ENCODE assay signal across 21 cellular contexts in the genomic region with DNA sequence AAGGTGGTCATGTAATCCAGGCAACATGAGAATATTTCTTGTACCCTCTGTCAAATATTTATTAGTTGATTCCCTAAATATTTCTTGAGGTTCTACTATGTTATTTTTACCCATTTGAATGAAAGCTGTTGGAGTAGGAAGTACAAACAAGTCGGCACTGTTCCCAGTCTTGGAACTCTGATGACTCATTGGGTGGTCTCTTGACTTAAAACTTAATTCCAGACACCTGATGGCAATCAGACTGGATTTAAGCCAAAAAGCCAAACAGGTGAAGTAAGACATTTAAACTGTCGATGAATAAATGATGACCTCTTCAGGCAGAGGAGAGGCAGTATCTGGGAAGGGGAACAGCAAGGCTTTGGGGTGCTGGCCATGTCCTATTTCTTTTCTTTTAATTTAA. TPM values are rescaled to one million over a fixed set of nuclear protein-coding genes. Genes with fewer than 3 reads are reported as not detected.
DNase-seq lines count a peak whose midpoint lies in the region; ATAC-seq, FAIRE-seq and TF ChIP-seq lines count a peak whose summit lies in the region.
"Had no signal": no experiment of that assay in that cellular context is flagged by ENCODE, and none has a peak within 500 bp of the region (broad histone marks: within the 10 kb centered on the region; RNA-seq: fewer than 3 reads in every experiment).

No MANE protein-coding gene starts in this region.

- in situ Hi-C loops in K562 (cut with MboI), result no loop called here

- no peak overlapping the region for H3K4me3 Mint-ChIP-seq in naive thymus-derived CD4-positive, alpha-beta T cell
- H3K4me3 Mint-ChIP-seq: CD4-positive, alpha-beta memory T cell had no signal

- WGBS in K562 (ENCODE audit: insufficient coverage, low coverage, missing lambda C conversion rate), result 9% methylated on average over 2 of the region's 2 CpGs
- 73 to 74% methylated on average over 2 of the region's 2 CpGs for WGBS in body of pancreas, 2 donors
- WGBS in right cardiac atrium, result 57% methylated on average over 2 of the region's 2 CpGs

- H2AFZ ChIP-seq in K562 (ENCODE audit: low read depth, low read length), result no peak overlapping the region

- H3K36me3 Mint-ChIP-seq in naive thymus-derived CD4-positive, alpha-beta T cell, result no peaks in the 10 kb centered on the region
- H3K36me3 Mint-ChIP-seq: CD4-positive, alpha-beta memory T cell had no signal

- H3K4me3 ChIP-seq in K562 (no peak overlapping the region), body of pancreas (no peak overlapping the region), right cardiac atrium (ENCODE audit: low read length) (no peak overlapping the region)
- no peak overlapping the region for H3K4me3 ChIP-seq in naive thymus-derived CD4-positive, alpha-beta T cell (ENCODE audit: low read length)

- FAIRE-seq in K562 (lab: Jason Lieb, UNC), result no peak
- FAIRE-seq: GM12892 had no signal

- H3K36me3 ChIP-seq in K562 (ENCODE audit: control insufficient read depth, insufficient read depth, low read length) (no peaks in the 10 kb centered on the region), body of pancreas (replicated peaks in 1 of 2; ENCODE audit: insufficient read depth in 1 of 2, low read depth in 2 of 2) (no peaks in the 10 kb centered on the region)
- no peaks in the 10 kb centered on the region for H3K36me3 ChIP-seq in naive thymus-derived CD4-positive, alpha-beta T cell (ENCODE audit: control insufficient read depth in 2 of 3, insufficient read depth in 3 of 3, low read length in 3 of 3)

- H3K9me3 Mint-ChIP-seq in naive thymus-derived CD4-positive, alpha-beta T cell, result peaks cover 0 to 1% (median 0%) of the 10 kb centered on the region in 11 donors

- ATAC-seq in K562, result no peak
- ATAC-seq in body of pancreas, result no peak
- no peak for ATAC-seq in right cardiac atrium
- ATAC-seq in naive thymus-derived CD4-positive, alpha-beta T cell, result no peak

- TF ChIP-seq CTCF in K562 (IDR thresholded peaks at IDR 0.05 in 2 of 3, conservative IDR thresholded peaks at IDR 0.05 in 1 of 3; ENCODE audit: insufficient read depth in 2 of 3, low read depth in 1 of 3, low read length in 3 of 3), result no peak
- no peak for TF ChIP-seq CTCF in body of pancreas (IDR thresholded peaks at IDR 0.05)

- H3K27me3 ChIP-seq in K562 (ENCODE audit: control insufficient read depth in 2 of 2, insufficient read depth in 2 of 2, low read length in 2 of 2), result peaks cover 4% of the 10 kb centered on the region in 2 experiments; a peak in 1 of 5 replicates
- no peaks in the 10 kb centered on the region for H3K27me3 ChIP-seq in body of pancreas
- no peaks in the 10 kb centered on the region for H3K27me3 ChIP-seq in right cardiac atrium (ENCODE audit: control insufficient read depth, insufficient read depth)
- no peaks in the 10 kb centered on the region for H3K27me3 ChIP-seq in naive thymus-derived CD4-positive, alpha-beta T cell (ENCODE audit: control insufficient read depth in 2 of 2, insufficient read depth in 2 of 2, low read length in 2 of 2)

- H3K9me3 ChIP-seq in K562 (replicated peaks; ENCODE audit: control insufficient read depth, insufficient read depth, low read depth, low read length) (no peaks in the 10 kb centered on the region), body of pancreas (no peaks in the 10 kb centered on the region), right cardiac atrium (ENCODE audit: control insufficient read depth, low read length) (no peaks in the 10 kb centered on the region)
- no peaks in the 10 kb centered on the region for H3K9me3 ChIP-seq in naive thymus-derived CD4-positive, alpha-beta T cell (ENCODE audit: control insufficient read depth in 2 of 3, low read length in 3 of 3)

- H3K4me1 Mint-ChIP-seq in naive thymus-derived CD4-positive, alpha-beta T cell, result peaks cover 0 to 2% (median 0%) of the 10 kb centered on the region in 7 donors

- no TSS peak for BruUV-seq in K562 (replicated peaks; lab: Mats Ljungman, UMichigan)

- H3K27ac ChIP-seq in K562 (ENCODE audit: extremely low read depth, low read depth, low read length) (no peak overlapping the region), body of pancreas (no peak overlapping the region), right cardiac atrium (ENCODE audit: low read length) (no peak overlapping the region)
- no peak overlapping the region for H3K27ac ChIP-seq in naive thymus-derived CD4-positive, alpha-beta T cell (ENCODE audit: low read depth, low read length)
- H3K27ac ChIP-seq: 22Rv1 had no signal

- H3K27ac Mint-ChIP-seq in naive thymus-derived CD4-positive, alpha-beta T cell, result no peak overlapping the region

- no peak for TF ChIP-seq POLR2A in K562 (conservative IDR thresholded peaks at IDR 0.05)
- no peak for TF ChIP-seq POLR2A in body of pancreas (IDR thresholded peaks at IDR 0.05)

- CTCF ChIA-PET in K562 (lab: Yijun Ruan, JAX; ENCODE audit: low intra/inter-chr PET ratio), result no interaction called here
- CTCF ChIA-PET in naive thymus-derived CD4-positive, alpha-beta T cell (lab: Charles Lee), result no interaction called here

- H4K20me1 ChIP-seq in K562 (replicated peaks; ENCODE audit: control insufficient read depth, insufficient read depth, low read length), result peaks cover 4% of the 10 kb centered on the region

- DNase-seq in DMS 273 (lab: John Stamatoyannopoulos, UW; ENCODE audit: unreplicated experiment), result peak; percentile 22
- DNase-seq in DMS 273 treated with DMSO at 0.1 percent for 48 hours (lab: John Stamatoyannopoulos, UW), result no peak
- peak; percentile 67 for DNase-seq in LoVo (ENCODE audit: low spot score)
- no peak for DNase-seq in K562 (ENCODE audit: extremely low read depth in 1 of 4, low spot score in 3 of 4)
- DNase-seq in myocyte (ENCODE audit: low read depth), result peak; percentile 37
- DNase-seq in body of pancreas, result no peak
- DNase-seq in right cardiac atrium, result no peak
- DNase-seq in naive thymus-derived CD4-positive, alpha-beta T cell, result no peak
- DNase-seq: CD4-positive, alpha-beta memory T cell; KBM-7; NCI-H1048; NCI-H2107; NCI-H2227 treated with DMSO at 0.1 percent for 48 hours; NK-92 treated with Interleukin-12 subunit alpha and Interleukin-12 subunit beta, amount 100 ng/mL, for 24 hours had no signal

- no peak for TF ChIP-seq EP300 in K562 (IDR thresholded peaks at IDR 0.05; ENCODE audit: low read length)

- intact Hi-C loops in K562 (cut with micrococcal nuclease), result loop anchor here (10.0 kb wide), 2 partner anchors 155 to 215 kb away; no protein-coding TSS in a partner anchor
- intact Hi-C loops in body of pancreas (cut with DNase I), result no loop called here
- intact Hi-C loops in right cardiac atrium (cut with DNase I), result no loop called here
- intact Hi-C loops in naive thymus-derived CD4-positive, alpha-beta T cell (cut with micrococcal nuclease), result no loop called here

- H3K9ac ChIP-seq in K562 (ENCODE audit: insufficient read depth in 1 of 2, low read depth in 2 of 2, low read length in 2 of 2), result no peak overlapping the region

- POLR2A ChIA-PET in K562 (lab: Yijun Ruan, JAX), result interaction anchor here (1.4 kb wide), 1 partner anchor 14 kb away, joined by 3 read pairs; no protein-coding TSS in a partner anchor
- POLR2A ChIA-PET in naive thymus-derived CD4-positive, alpha-beta T cell (lab: Charles Lee), result no interaction called here

- no peaks in the 10 kb centered on the region for H3K79me2 ChIP-seq in K562 (ENCODE audit: control insufficient read depth, insufficient read depth, low read length)

- no peak for TF ChIP-seq RAD21 in K562 (CRISPR knock-in tag; conservative IDR thresholded peaks at IDR 0.05 in 1 of 2, IDR thresholded peaks at IDR 0.05 in 1 of 2)

- H3K4me1 ChIP-seq in K562 (replicated peaks in 1 of 2; ENCODE audit: control insufficient read depth in 2 of 2, insufficient read depth in 2 of 2, low read length in 2 of 2) (peaks cover 0 to 8% of the 10 kb centered on the region in 2 experiments; a peak in 1 of 5 replicates), body of pancreas (peaks cover 15% of the 10 kb centered on the region), right cardiac atrium (ENCODE audit: control insufficient read depth, insufficient read depth, low read length) (no peaks in the 10 kb centered on the region)
- no peaks in the 10 kb centered on the region for H3K4me1 ChIP-seq in naive thymus-derived CD4-positive, alpha-beta T cell (ENCODE audit: control insufficient read depth in 2 of 2, insufficient read depth in 2 of 2, low read length in 2 of 2)

- H3K27me3 Mint-ChIP-seq in naive thymus-derived CD4-positive, alpha-beta T cell, result peaks cover 0 to 5% (median 3%) of the 10 kb centered on the region in 5 donors
- H3K27me3 Mint-ChIP-seq: CD4-positive, alpha-beta memory T cell had no signal

- H3K4me2 ChIP-seq in K562 (ENCODE audit: insufficient read depth, low read length), result no peak overlapping the region

- H3K9me1 ChIP-seq in K562 (ENCODE audit: control insufficient read depth, insufficient read depth, low read length), result no peaks in the 10 kb centered on the region

RNA-seq across cellular contexts. Expression of gene C2CD4A, which starts 22.8 kb away (rescaled TPM):
- not detected in 2 replicates for total RNA-seq in K562 (2011; cell fraction: chromatin; rRNA removed; ENCODE audit: low replicate concordance)
- total RNA-seq in K562 (2011; cell fraction: nucleolus; rRNA removed), result not detected in 2 replicates
- not detected in 2 replicates for total RNA-seq in K562 (2011; cell fraction: nucleoplasm; rRNA removed)
- not detected in 2 replicates for total RNA-seq in K562 (2014; rRNA removed)
- not detected in 2 replicates for total RNA-seq in K562 (2014; rRNA removed; fragmentation: Illumina TruSeq; extraction: Trizol)
- not detected in 2 replicates for total RNA-seq in K562 (2015; rRNA removed; fragmentation: Illumina TruSeq; extraction: Trizol)
- not detected in 2 replicates for total RNA-seq in K562 (2021)
- polyA plus RNA-seq in K562 (2011; rRNA removed), result not detected in 2 replicates
- not detected in 2 replicates for polyA plus RNA-seq in K562 (2011; cell fraction: cytosol; rRNA removed)
- polyA plus RNA-seq in K562 (2011; cell fraction: nucleus; rRNA removed), result not detected in 2 replicates
- polyA plus RNA-seq in K562 (2012), result 0.03 TPM in 1 of 2 replicates, not detected in the other
- not detected in 2 replicates for polyA plus RNA-seq in K562 (2014; fragmentation: Illumina TruSeq; extraction: Trizol)
- not detected for polyA plus RNA-seq in K562 (2014; fragmentation: Nextera tagmentation; extraction: Ambion mirVana)
- polyA plus RNA-seq in K562 (2014; rRNA removed), result not detected in 2 replicates
- not detected in 2 replicates for polyA minus RNA-seq in K562 (2011; rRNA and poly(A)+ RNA removed)
- not detected in 2 replicates for polyA minus RNA-seq in K562 (2011; cell fraction: cytosol; rRNA and poly(A)+ RNA removed)
- polyA minus RNA-seq in K562 (2011; cell fraction: nucleus; rRNA and poly(A)+ RNA removed), result not detected in 2 replicates
- total RNA-seq in myocyte, result not detected in 2 replicates
- polyA plus RNA-seq in myocyte (2012), result not detected
- 1 to 10 TPM; 1.6 to 2.1 TPM for total RNA-seq in body of pancreas
- not detected for total RNA-seq in right cardiac atrium
- 0.02 TPM for polyA plus RNA-seq in right cardiac atrium
- not detected for total RNA-seq in naive thymus-derived CD4-positive, alpha-beta T cell
- not detected for polyA plus RNA-seq in naive thymus-derived CD4-positive, alpha-beta T cell
- total RNA-seq: H4, M059J, OCI-LY7, RPMI7951 had no signal
- polyA plus RNA-seq: BJ had no signal

RNA-seq across cellular contexts. Expression of gene VPS13C, which starts 29.4 kb away (rescaled TPM):
- 34.3 and 156 TPM in 2 replicates for total RNA-seq in K562 (2011; cell fraction: chromatin; rRNA removed; ENCODE audit: low replicate concordance)
- 17.2 and 24.6 TPM in 2 replicates for total RNA-seq in K562 (2011; cell fraction: nucleolus; rRNA removed)
- 45.9 and 72.8 TPM in 2 replicates for total RNA-seq in K562 (2011; cell fraction: nucleoplasm; rRNA removed)
- total RNA-seq in K562 (2014; rRNA removed) (14.4 and 15.7 TPM in 2 replicates), K562 (2014; rRNA removed; fragmentation: Illumina TruSeq; extraction: Trizol) (20.7 and 21.9 TPM in 2 replicates), K562 (2015; rRNA removed; fragmentation: Illumina TruSeq; extraction: Trizol) (27.1 and 32.3 TPM in 2 replicates), K562 (2021) (22.3 and 23.3 TPM in 2 replicates), myocyte (49.8 and 54.3 TPM in 2 replicates), body of pancreas (10 to 100 TPM; 67.2 to 68.6 TPM), right cardiac atrium (10 to 100 TPM; 33.9 to 41.3 (median 36.2) TPM)
- polyA plus RNA-seq in K562 (2011; rRNA removed) (14.2 and 16.6 TPM in 2 replicates), K562 (2014; fragmentation: Illumina TruSeq; extraction: Trizol) (11.4 and 13.4 TPM in 2 replicates), K562 (2014; fragmentation: Nextera tagmentation; extraction: Ambion mirVana) (1 to 10 TPM; 5.2 to 8.0 TPM), K562 (2014; rRNA removed) (11.5 and 12.2 TPM in 2 replicates), right cardiac atrium (14.5 TPM)
- 4.0 and 7.8 TPM in 2 replicates for polyA plus RNA-seq in K562 (2011; cell fraction: cytosol; rRNA removed)
- polyA plus RNA-seq in K562 (2011; cell fraction: nucleus; rRNA removed), result 24.3 and 32.8 TPM in 2 replicates
- polyA plus RNA-seq in K562 (2012), result 9.0 and 14.4 TPM in 2 replicates
- polyA minus RNA-seq in K562 (2011; rRNA and poly(A)+ RNA removed), result 84.9 and 120 TPM in 2 replicates
- polyA minus RNA-seq in K562 (2011; cell fraction: cytosol; rRNA and poly(A)+ RNA removed), result 37.9 and 41.4 TPM in 2 replicates
- polyA minus RNA-seq in K562 (2011; cell fraction: nucleus; rRNA and poly(A)+ RNA removed), result 84.8 and 219 TPM in 2 replicates
- 10.6 TPM for polyA plus RNA-seq in myocyte (2012)
- 100 to 1,000 TPM; 104 to 159 (median 144) TPM for total RNA-seq in naive thymus-derived CD4-positive, alpha-beta T cell
- 10 to 100 TPM; 12.7 to 16.8 TPM for polyA plus RNA-seq in naive thymus-derived CD4-positive, alpha-beta T cell

Comparison
In these comparisons a context has a peak if more than half of its experiments do, and no peak if none do; other contexts are left out.
1. DNase-seq: peak in DMS 273 (single experiment), LoVo (single experiment) and myocyte (single experiment); none in DMS 273 treated with DMSO at 0.1 percent for 48 hours (single experiment), K562 (0 of 4), body of pancreas (0 of 4), right cardiac atrium (0 of 3) and naive thymus-derived CD4-positive, alpha-beta T cell (0 of 9).